9 cellular contexts compared by ENCODE assay signal in the genomic region with DNA sequence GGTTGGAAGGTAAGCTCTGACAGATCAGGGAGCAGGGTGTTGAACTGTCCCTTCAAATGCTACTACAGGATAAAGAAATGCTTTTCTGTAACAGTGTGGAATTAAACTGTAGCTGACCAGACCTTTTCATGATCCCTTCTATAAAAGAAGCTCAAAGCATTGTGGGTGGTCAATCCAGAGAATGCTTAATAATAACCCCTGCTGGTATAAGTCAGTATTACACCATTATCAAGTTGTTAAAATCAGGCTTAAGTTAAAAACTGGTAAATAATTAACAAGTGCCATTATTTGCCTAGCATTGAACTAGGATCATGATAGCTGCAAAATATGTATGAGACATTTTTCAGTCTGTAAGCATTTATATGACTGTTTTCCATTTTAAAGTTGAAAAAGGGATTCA.
A peak's percentile ranks its signal among the peaks of the same experiment; 100 is the strongest.
DNase-seq lines count a peak whose midpoint lies in the region; ATAC-seq and TF ChIP-seq lines count a peak whose summit lies in the region.
"Had no signal": no experiment of that assay in that cellular context is flagged by ENCODE, and none has a peak within 500 bp of the region (broad histone marks: within the 10 kb centered on the region; RNA-seq: fewer than 3 reads in every experiment).

No MANE protein-coding gene starts in this region.

- ATAC-seq in DND-41 (ENCODE audit: insufficient read depth, low read depth) (peak; percentile 30; the same call in 1 of the 3 replicates), HG02884 (IDR thresholded peaks at IDR 0.05; ENCODE audit: unreplicated experiment) (peak; percentile 75), HG03097 (IDR thresholded peaks at IDR 0.05; ENCODE audit: low FRiP score, unreplicated experiment) (no peak)

- no peak overlapping the region for H3K18ac ChIP-seq in mesendoderm (ENCODE audit: low read length)

- H3K27ac ChIP-seq in DND-41 (ENCODE audit: low read length) = no peak overlapping the region
- peak overlapping the region; percentile 49; the same call in 1 of the 2 replicates for H3K27ac ChIP-seq in SK-N-MC
- H3K27ac ChIP-seq in mesendoderm (ENCODE audit: low read depth, low read length) = no peak overlapping the region

- no peak overlapping the region for H2AK5ac ChIP-seq in mesendoderm (ENCODE audit: low read length)

- H3K4me2 ChIP-seq in DND-41 (ENCODE audit: insufficient read depth, low read length) (no peak overlapping the region), mesendoderm (ENCODE audit: low read length) (no peak overlapping the region)

- H4K8ac ChIP-seq in mesendoderm (ENCODE audit: low read depth, low read length) = no peak overlapping the region

- DNase-seq in DND-41 = no peak
- no peak for DNase-seq in SK-N-MC (ENCODE audit: low read depth, low spot score)
- peak; percentile 36 for DNase-seq in mesendoderm
- DNase-seq in medulla oblongata (ENCODE audit: extremely low spot score) = no peak
- DNase-seq in foreskin melanocyte = no peak
- no peak for DNase-seq in NCI-H128 (lab: John Stamatoyannopoulos, UW; ENCODE audit: unreplicated experiment)
- DNase-seq: NCI-H1417 treated with DMSO at 0.1 percent for 48 hours had no signal

- H3K36me3 ChIP-seq in DND-41 (ENCODE audit: insufficient read depth, low read length) (no peaks in the 10 kb centered on the region), SK-N-MC (ENCODE audit: insufficient read depth, low read length) (no peaks in the 10 kb centered on the region), mesendoderm (ENCODE audit: control insufficient read depth, insufficient read depth, low read length) (no peaks in the 10 kb centered on the region)

- no peaks in the 10 kb centered on the region for H3K9me3 ChIP-seq in DND-41 (ENCODE audit: insufficient read depth, low read length, severe bottlenecking)
- H3K9me3 ChIP-seq in SK-N-MC (ENCODE audit: low read depth, low read length) = no peaks in the 10 kb centered on the region

- peak; percentile 56 for TF ChIP-seq CTCF in DND-41 (IDR thresholded peaks at IDR 0.05; ENCODE audit: borderline replicate concordance, extremely low read depth, low read length, poor library complexity, severe bottlenecking)

- peaks cover 3% of the 10 kb centered on the region; the same call in 1 of the 2 replicates for H3K4me1 ChIP-seq in DND-41 (ENCODE audit: insufficient read depth, low read length)
- H3K4me1 ChIP-seq in mesendoderm (ENCODE audit: control insufficient read depth, low read depth, low read length) = no peaks in the 10 kb centered on the region

- H2BK5ac ChIP-seq in mesendoderm (ENCODE audit: low read length) = no peak overlapping the region

- H2AFZ ChIP-seq in DND-41 (ENCODE audit: low read depth, low read length) = no peak overlapping the region

- no peak overlapping the region for H2BK15ac ChIP-seq in mesendoderm (replicated peaks; ENCODE audit: low read depth)

- no peaks in the 10 kb centered on the region for H3K79me2 ChIP-seq in DND-41 (ENCODE audit: insufficient read depth, low read length)
- H3K79me2 ChIP-seq in mesendoderm (ENCODE audit: control insufficient read depth, insufficient read depth, low read length) = no peaks in the 10 kb centered on the region

- no peak overlapping the region for H3K23ac ChIP-seq in mesendoderm (ENCODE audit: low read length)

- no peaks in the 10 kb centered on the region for H3K79me1 ChIP-seq in mesendoderm (ENCODE audit: low read length)

- no peak overlapping the region for H3K4me3 ChIP-seq in DND-41 (ENCODE audit: low read depth in 1 of 2, low read length in 2 of 2)
- H3K4me3 ChIP-seq in SK-N-MC = no peak overlapping the region
- H3K4me3 ChIP-seq in mesendoderm (ENCODE audit: low read length) = no peak overlapping the region

- H3K9ac ChIP-seq in DND-41 (ENCODE audit: low read depth, low read length) (no peak overlapping the region), SK-N-MC (ENCODE audit: insufficient read length) (no peak overlapping the region), mesendoderm (ENCODE audit: low read length) (no peak overlapping the region)

- H3K56ac ChIP-seq in mesendoderm (ENCODE audit: low read length) = no peak overlapping the region

- no peak overlapping the region for H3K4ac ChIP-seq in mesendoderm (ENCODE audit: low read depth, low read length)

- H4K5ac ChIP-seq in mesendoderm (ENCODE audit: low read length) = no peak overlapping the region

- H3K27me3 ChIP-seq in DND-41 (ENCODE audit: insufficient read depth, low read length, poor library complexity) (no peaks in the 10 kb centered on the region), mesendoderm (ENCODE audit: insufficient read depth, low read length, poor library complexity) (no peaks in the 10 kb centered on the region)

- H4K20me1 ChIP-seq in DND-41 (ENCODE audit: insufficient read depth, low read length) = no peaks in the 10 kb centered on the region

- no peak overlapping the region for H2BK120ac ChIP-seq in mesendoderm (ENCODE audit: low read depth, low read length)
